21 cellular contexts compared by ENCODE assay signal in the genomic region with DNA sequence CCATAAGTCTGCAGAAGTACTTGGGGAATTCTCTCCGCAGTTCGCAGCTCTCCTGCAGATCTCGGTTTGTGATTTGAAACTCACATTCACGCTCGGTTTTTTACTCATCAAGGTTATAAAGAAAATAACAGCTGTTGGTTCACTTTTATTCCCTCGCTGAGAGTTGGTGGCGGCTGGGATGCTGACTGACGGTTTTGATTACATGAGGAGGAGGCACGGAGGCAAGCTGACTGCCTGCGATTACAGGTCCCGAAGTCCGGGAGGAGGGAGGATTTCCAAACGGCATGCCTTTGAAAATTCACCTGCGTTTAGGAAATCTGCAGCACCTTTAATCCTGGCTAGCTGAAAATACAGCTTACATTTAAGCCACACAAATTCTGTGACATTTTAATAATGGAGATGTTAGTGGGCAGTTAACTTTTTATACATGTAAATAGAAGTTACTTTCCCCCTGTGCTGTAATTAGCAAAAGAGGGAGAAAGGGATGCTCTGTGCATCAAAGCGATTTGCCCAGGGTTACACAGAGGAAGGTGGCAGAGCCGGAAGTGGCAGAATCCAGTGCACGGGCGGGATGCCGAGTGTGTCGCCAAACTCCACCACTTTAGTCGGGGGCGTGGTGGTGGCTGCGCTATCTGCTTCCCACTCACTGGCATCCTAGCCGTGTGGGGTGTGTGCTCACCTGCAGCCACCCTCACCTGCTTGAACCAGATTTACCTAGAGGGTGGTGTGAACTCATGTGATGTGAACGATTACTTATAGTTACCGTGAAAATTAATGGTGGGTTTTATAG.
"Had no signal": no experiment of that assay in that cellular context is flagged by ENCODE, and none has a peak within 500 bp of the region (broad histone marks: within the 10 kb centered on the region; RNA-seq: fewer than 3 reads in every experiment).

No MANE protein-coding gene starts in this region.

- DNase-seq: activated CD4-positive, alpha-beta T cell treated with anti-CD3 and anti-CD28 coated beads, Interleukin-2, amount 50 U/mL, for 48 hours; activated naive CD4-positive, alpha-beta T cell treated with Interleukin-2 at 50 U/mL for 16 hours; activated naive CD8-positive, alpha-beta T cell treated with anti-CD3 and anti-CD28 coated beads for 36 hours; activated T-cell treated with anti-CD3 and anti-CD28 coated beads, Interleukin-2, amount 50 U/mL, for 48 hours; central memory CD4-positive, alpha-beta T cell; effector memory CD4-positive, alpha-beta T cell; foreskin melanocyte; immature natural killer cell; left ventricle myocardium superior; naive B cell; right lobe of liver; T-helper 9 cell had no signal

- H3K36me3 ChIP-seq: right lobe of liver, upper lobe of left lung had no signal

- H3K4me3 ChIP-seq: hepatocyte, right lobe of liver, skin epidermis, upper lobe of left lung had no signal

- ATAC-seq: esophagus mucosa; left ventricle myocardium superior; right lobe of liver; stimulated activated memory B cell treated with anti-CD40 and anti-IgM and Interleukin-4, amounts not matched to agents 10 μg/mL and 1 μg/mL and 100 μg/mL, for 72 hours; WTC11 had no signal

- H3K27me3 ChIP-seq: hepatocyte, right lobe of liver, upper lobe of left lung had no signal

- H3K27ac ChIP-seq: hepatocyte, parathyroid adenoma, right lobe of liver, skin epidermis, upper lobe of left lung had no signal

- FAIRE-seq: astrocyte, endothelial cell of umbilical vein had no signal

- H3K9me3 ChIP-seq: right lobe of liver, upper lobe of left lung had no signal
